1 cellular context compared by ENCODE assay signal in genomic region chr7:23254051-23254681, GRCh38.
TF ChIP-seq lines count a peak whose summit lies in the region.

No MANE protein-coding gene starts in this region.

TF ChIP-seq in A549, 52 proteins besides CTCF, POLR2A, EP300 and RAD21:
- TF ChIP-seq JUNB (IDR thresholded peaks at IDR 0.05) = no peak
- no peak for TF ChIP-seq MAFK (IDR thresholded peaks at IDR 0.05; ENCODE audit: partially characterized antibody)
- no peak for TF ChIP-seq ESRRA (IDR thresholded peaks at IDR 0.05; ENCODE audit: borderline replicate concordance, low read length)
- TF ChIP-seq SREBF2 (IDR thresholded peaks at IDR 0.05) = no peak
- no peak for TF ChIP-seq MAZ (IDR thresholded peaks at IDR 0.05; ENCODE audit: borderline replicate concordance, low read depth, low read length)
- no peak for TF ChIP-seq RCOR1 (IDR thresholded peaks at IDR 0.05; ENCODE audit: low read depth, low read length)
- TF ChIP-seq FOXS1 (CRISPR knock-in tag; IDR thresholded peaks at IDR 0.05) = no peak
- TF ChIP-seq HOXA7 (CRISPR knock-in tag; IDR thresholded peaks at IDR 0.05) = no peak
